In genomic region chr1:217911908-217912307, GRCh38 we compare ENCODE assay signal across 13 cellular contexts.
DNase-seq lines count a peak whose midpoint lies in the region; TF ChIP-seq lines count a peak whose summit lies in the region.
"Had no signal": no experiment of that assay in that cellular context is flagged by ENCODE, and none has a peak within 500 bp of the region (broad histone marks: within the 10 kb centered on the region; RNA-seq: fewer than 3 reads in every experiment).

No MANE protein-coding gene starts in this region.

- H2BK12ac ChIP-seq in neuronal stem cell (ENCODE audit: low read length), result no peak overlapping the region

- no peaks in the 10 kb centered on the region for H3K4me1 Mint-ChIP-seq in chondrocyte (ENCODE audit: low read depth)
- H3K4me1 Mint-ChIP-seq: activated T-helper 17 cell treated with anti-CD3 and anti-CD28 coated beads, Interleukin-2, amount 50 U/mL, for 72 hours; memory B cell had no signal

- no peak overlapping the region for H3K4ac ChIP-seq in neuronal stem cell (ENCODE audit: low read length)

- H2BK120ac ChIP-seq in neuronal stem cell (ENCODE audit: low read depth, low read length), result no peak overlapping the region

- H3K9ac ChIP-seq in neuronal stem cell (ENCODE audit: low read depth, low read length, poor library complexity), result no peak overlapping the region
- H3K9ac ChIP-seq: BLaER1 treated with 17β-estradiol and CSF1 and Interleukin-3, amounts not matched to agents 10 nM and 100 nM had no signal

- H4K91ac ChIP-seq in neuronal stem cell (ENCODE audit: low read depth, low read length, poor library complexity), result no peak overlapping the region

- H3K4me1 ChIP-seq in neuronal stem cell (ENCODE audit: control insufficient read depth in 2 of 2, insufficient read depth in 1 of 2, low read depth in 1 of 2, low read length in 2 of 2) (peaks cover 1 to 11% of the 10 kb centered on the region in 2 donors), ascending aorta (no peaks in the 10 kb centered on the region)
- H3K4me1 ChIP-seq: pancreas, SJSA1 had no signal

- no peaks in the 10 kb centered on the region for H3K9me3 Mint-ChIP-seq in chondrocyte (ENCODE audit: low read depth)

- no peak overlapping the region for H3K27ac Mint-ChIP-seq in chondrocyte (ENCODE audit: unreplicated experiment)
- H3K27ac Mint-ChIP-seq: activated T-helper 17 cell treated with anti-CD3 and anti-CD28 coated beads, Interleukin-2, amount 50 U/mL, for 72 hours; memory B cell had no signal

- peaks cover 6% of the 10 kb centered on the region for H3K27me3 Mint-ChIP-seq in chondrocyte (ENCODE audit: low read depth)
- H3K27me3 Mint-ChIP-seq: activated T-helper 17 cell treated with anti-CD3 and anti-CD28 coated beads, Interleukin-2, amount 50 U/mL, for 72 hours; memory B cell had no signal

- H3K36me3 Mint-ChIP-seq in chondrocyte (ENCODE audit: low read depth), result no peaks in the 10 kb centered on the region
- H3K36me3 Mint-ChIP-seq: memory B cell had no signal

- no peak overlapping the region for H3K4me2 ChIP-seq in neuronal stem cell (ENCODE audit: insufficient read depth, low read length, poor library complexity, severe bottlenecking)
- H3K4me2 ChIP-seq: BLaER1 treated with 17β-estradiol and CSF1 and Interleukin-3, amounts not matched to agents 10 nM and 100 nM had no signal

- no peak overlapping the region for H2BK5ac ChIP-seq in neuronal stem cell (ENCODE audit: low read length)

- no peaks in the 10 kb centered on the region for H3K79me1 ChIP-seq in neuronal stem cell (ENCODE audit: low read depth, low read length)

- no peak overlapping the region for H3K14ac ChIP-seq in neuronal stem cell (ENCODE audit: low read length)

- H2AFZ ChIP-seq in neuronal stem cell (ENCODE audit: low read length), result no peak overlapping the region

- H2AK5ac ChIP-seq in neuronal stem cell (ENCODE audit: low read depth, low read length), result no peak overlapping the region

- H3K9me3 ChIP-seq in neuronal stem cell (replicated peaks in 1 of 2; ENCODE audit: control insufficient read depth in 2 of 2, insufficient read depth in 1 of 2, low read depth in 1 of 2, low read length in 2 of 2), result no peaks in the 10 kb centered on the region
- H3K9me3 ChIP-seq in ascending aorta, result no peaks in the 10 kb centered on the region
- H3K9me3 ChIP-seq: pancreas, SJSA1 had no signal

- H3K36me3 ChIP-seq in neuronal stem cell (replicated peaks in 1 of 2; ENCODE audit: control insufficient read depth in 2 of 2, insufficient read depth in 2 of 2, low read length in 2 of 2) (no peaks in the 10 kb centered on the region), ascending aorta (no peaks in the 10 kb centered on the region)
- H3K36me3 ChIP-seq: BLaER1 treated with 17β-estradiol and CSF1 and Interleukin-3, amounts not matched to agents 10 nM and 100 nM; pancreas; SJSA1 had no signal

- DNase-seq in ELR (ENCODE audit: low read depth) (peak; percentile 41), NAMALWA (ENCODE audit: low spot score) (peak; percentile 25), chondrocyte (ENCODE audit: low spot score) (no peak), neuronal stem cell (ENCODE audit: low spot score) (no peak), LoVo (ENCODE audit: low spot score) (no peak), ascending aorta (ENCODE audit: low spot score in 2 of 2) (no peak), cerebellum (ENCODE audit: low spot score) (no peak)
- DNase-seq: pancreas had no signal

- H3K23ac ChIP-seq in neuronal stem cell (ENCODE audit: low read depth, low read length, poor library complexity), result no peak overlapping the region

- H2BK15ac ChIP-seq in neuronal stem cell (ENCODE audit: low read length), result no peak overlapping the region

- H3K4me3 Mint-ChIP-seq in chondrocyte (ENCODE audit: unreplicated experiment), result no peak overlapping the region
- H3K4me3 Mint-ChIP-seq: activated T-helper 17 cell treated with anti-CD3 and anti-CD28 coated beads, Interleukin-2, amount 50 U/mL, for 72 hours; memory B cell had no signal

- TF ChIP-seq CTCF in 22Rv1 (IDR thresholded peaks at IDR 0.05) (peak; percentile 58), chondrocyte (IDR thresholded peaks at IDR 0.05) (peak; percentile 25), ascending aorta (IDR thresholded peaks at IDR 0.05) (no peak)

- WGBS in neuronal stem cell (ENCODE audit: extremely low coverage in 2 of 2, insufficient read length in 2 of 2, insufficient replicate concordance in 1 of 2), 2 donors, result no CpG with 5 or more reads among the region's 8 CpGs

- no peaks in the 10 kb centered on the region for H3K27me3 ChIP-seq in neuronal stem cell (ENCODE audit: control insufficient read depth in 3 of 3, insufficient read depth in 3 of 3, low read depth in 1 of 3, low read length in 3 of 3)
- no peaks in the 10 kb centered on the region for H3K27me3 ChIP-seq in ascending aorta
- H3K27me3 ChIP-seq: BLaER1 treated with 17β-estradiol and CSF1 and Interleukin-3, amounts not matched to agents 10 nM and 100 nM; pancreas; SJSA1 had no signal

- H3K27ac ChIP-seq in 22Rv1 (no peak overlapping the region), neuronal stem cell (replicated peaks; ENCODE audit: low read length) (no peak overlapping the region), ascending aorta (no peak overlapping the region)
- H3K27ac ChIP-seq: BLaER1 treated with 17β-estradiol and CSF1 and Interleukin-3, amounts not matched to agents 10 nM and 100 nM; pancreas; SJSA1 had no signal

- no peak overlapping the region for H4K8ac ChIP-seq in neuronal stem cell (ENCODE audit: low read depth, low read length)

- intact Hi-C loops in ascending aorta (cut with DNase I), result no loop called here

- no peak overlapping the region for H3K18ac ChIP-seq in neuronal stem cell (ENCODE audit: low read length)

- no peak overlapping the region for H3K4me3 ChIP-seq in neuronal stem cell (ENCODE audit: low read length in 2 of 2)
- no peak overlapping the region for H3K4me3 ChIP-seq in ascending aorta
- H3K4me3 ChIP-seq: BLaER1 treated with 17β-estradiol and CSF1 and Interleukin-3, amounts not matched to agents 10 nM and 100 nM; pancreas; SJSA1 had no signal

Comparison
In these comparisons a context has a peak if more than half of its experiments do, and no peak if none do; other contexts are left out.
1. CTCF ChIP-seq: peak in 22Rv1 (single experiment) and chondrocyte (single experiment); none in ascending aorta (0 of 3).
2. DNase-seq: peak in ELR (single experiment) and NAMALWA (single experiment); none in chondrocyte (single experiment), neuronal stem cell (single experiment), LoVo (single experiment), ascending aorta (0 of 2) and cerebellum (single experiment).